In the genomic region with DNA sequence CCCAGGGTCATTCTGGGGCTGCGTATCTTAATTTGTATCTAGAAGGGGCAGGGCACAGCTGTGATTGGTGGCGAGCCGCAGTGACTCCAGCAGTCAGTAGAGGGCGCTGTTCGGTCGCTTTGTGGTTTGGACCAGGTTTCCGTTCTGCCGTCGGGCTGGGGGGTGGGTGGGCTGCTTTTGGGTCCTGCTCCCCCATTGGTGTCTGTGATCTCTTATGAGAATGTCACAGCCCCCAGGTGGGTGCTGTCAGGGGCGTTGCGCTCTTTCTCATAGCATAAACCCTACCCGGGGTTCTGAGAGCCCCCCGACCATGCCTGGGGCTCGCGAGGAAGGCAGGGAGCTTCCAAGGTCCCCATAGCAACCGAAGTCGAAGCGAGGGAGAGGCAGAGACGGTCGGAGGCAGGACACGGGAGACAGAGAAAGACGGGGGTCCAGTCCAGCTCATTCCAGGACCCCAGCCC, we compare ENCODE assay signal across 8 cellular contexts. TPM values are rescaled to one million over a fixed set of nuclear protein-coding genes. Genes with fewer than 3 reads are reported as not detected.
DNase-seq lines count a peak whose midpoint lies in the region; ATAC-seq and TF ChIP-seq lines count a peak whose summit lies in the region.

No MANE protein-coding gene starts in this region.

- H3K36me3 ChIP-seq in neural cell (ENCODE audit: insufficient read depth, low read length) (no peaks in the 10 kb centered on the region), testis (ENCODE audit: low read depth, missing control alignments) (no peaks in the 10 kb centered on the region)

- DNase-seq in Ammon's horn (ENCODE audit: low spot score) (peak; percentile 60), HFF-Myc (ENCODE audit: extremely low read depth, low read depth) (peak; percentile 2), NOMO-1 treated with DMSO at 0.1 percent for 48 hours (lab: John Stamatoyannopoulos, UW; ENCODE audit: unreplicated experiment) (peak; percentile 7), fibroblast of the aortic adventitia (ENCODE audit: low read depth) (peak; percentile 7), testis (peak; percentile 80)
- peak; percentile 82 for DNase-seq in activated T-cell treated with anti-CD3 and anti-CD28 coated beads, Interleukin-2, amount 50 U/mL, for 24 hours

- no peak overlapping the region for H2AFZ ChIP-seq in neural cell (ENCODE audit: low read depth, low read length)

- H3K4me3 ChIP-seq in HFF-Myc (replicated peaks; ENCODE audit: low read depth, low read length) (no peak overlapping the region), fibroblast of the aortic adventitia (ENCODE audit: low read depth, low read length) (no peak overlapping the region), neural cell (ENCODE audit: low read length) (peak overlapping the region; percentile 49), testis (peak overlapping the region in 1 of 2 donors; percentile 30)

- peaks cover 11% of the 10 kb centered on the region for H3K4me1 Mint-ChIP-seq in activated T-cell treated with anti-CD3 and anti-CD28 coated beads, Interleukin-2, amount 50 U/mL, for 24 hours (ENCODE audit: low read depth)

- H3K27ac ChIP-seq in neural cell (ENCODE audit: low read length) (no peak overlapping the region), testis (no peak overlapping the region)

- H3K4me3 Mint-ChIP-seq in activated T-cell treated with anti-CD3 and anti-CD28 coated beads, Interleukin-2, amount 50 U/mL, for 24 hours: no peak overlapping the region

- H3K36me3 Mint-ChIP-seq in activated T-cell treated with anti-CD3 and anti-CD28 coated beads, Interleukin-2, amount 50 U/mL, for 24 hours (ENCODE audit: low read depth): no peaks in the 10 kb centered on the region

- H3K27me3 ChIP-seq in neural cell (ENCODE audit: insufficient read depth, low read depth, low read length) (no peaks in the 10 kb centered on the region), testis (no peaks in the 10 kb centered on the region)

- no peak for TF ChIP-seq POLR2A in testis (IDR thresholded peaks at IDR 0.05)

- H3K27me3 Mint-ChIP-seq in activated T-cell treated with anti-CD3 and anti-CD28 coated beads, Interleukin-2, amount 50 U/mL, for 24 hours: peaks cover 12% of the 10 kb centered on the region

- H3K4me1 ChIP-seq in testis: peaks cover 33% of the 10 kb centered on the region

- H3K9me3 Mint-ChIP-seq in activated T-cell treated with anti-CD3 and anti-CD28 coated beads, Interleukin-2, amount 50 U/mL, for 24 hours: no peaks in the 10 kb centered on the region

- H3F3A ChIP-seq in neural cell (ENCODE audit: insufficient read depth, low read length, poor library complexity, severe bottlenecking): no peaks in the 10 kb centered on the region

- no peak for TF ChIP-seq EP300 in neural cell (conservative IDR thresholded peaks at IDR 0.05; ENCODE audit: poor library complexity, severe bottlenecking)

- no peaks in the 10 kb centered on the region for H3K79me2 ChIP-seq in neural cell (replicated peaks; ENCODE audit: insufficient read depth, low read length)

- H3K9me3 ChIP-seq in neural cell (ENCODE audit: low read length) (no peaks in the 10 kb centered on the region), testis (no peaks in the 10 kb centered on the region)

- peak; percentile 84 for TF ChIP-seq RAD21 in neural cell (conservative IDR thresholded peaks at IDR 0.05)

- no peaks in the 10 kb centered on the region for H3K9me2 ChIP-seq in neural cell (ENCODE audit: insufficient read depth, low read length)

- no peak for ATAC-seq in GM19023 (IDR thresholded peaks at IDR 0.05; ENCODE audit: unreplicated experiment)

- no peak overlapping the region for H3K27ac Mint-ChIP-seq in activated T-cell treated with anti-CD3 and anti-CD28 coated beads, Interleukin-2, amount 50 U/mL, for 24 hours

- H3K9ac ChIP-seq in neural cell (ENCODE audit: low read length): peak overlapping the region; percentile 41

- TF ChIP-seq CTCF in HFF-Myc (IDR thresholded peaks at IDR 0.05; ENCODE audit: low read depth, low read length, missing control alignments) (peak; percentile 78), fibroblast of the aortic adventitia (IDR thresholded peaks at IDR 0.05; ENCODE audit: insufficient read depth, low read length) (peak; percentile 66), neural cell (IDR thresholded peaks at IDR 0.05; ENCODE audit: poor library complexity, severe bottlenecking) (peak; percentile 88), testis (IDR thresholded peaks at IDR 0.05) (peak; percentile 41 to 88 (median 67))

- intact Hi-C loops in testis (cut with DNase I; ENCODE audit: low total_unique reads): no loop called here

- WGBS in testis, 2 donors: 10 to 12% methylated on average over 20 to 22 of the region's 22 CpGs

- H3K4me2 ChIP-seq in neural cell (ENCODE audit: low read length): no peak overlapping the region

- no peaks in the 10 kb centered on the region for H4K20me1 ChIP-seq in neural cell (ENCODE audit: insufficient read depth)

TF ChIP-seq in neural cell, 6 proteins besides CTCF, POLR2A, EP300 and RAD21:
- no peak for TF ChIP-seq REST (IDR thresholded peaks at IDR 0.05; ENCODE audit: borderline replicate concordance)
- peak; percentile 86 for TF ChIP-seq SMC3 (conservative IDR thresholded peaks at IDR 0.05; ENCODE audit: poor library complexity)
- peak; percentile 62 for TF ChIP-seq MXI1 (conservative IDR thresholded peaks at IDR 0.05; ENCODE audit: poor library complexity, severe bottlenecking)
TF ChIP-seq in neural cell: peak in this region for 2.

RNA-seq across cellular contexts. Expression of gene TFF3, which starts 5.4 kb away (rescaled TPM):
- total RNA-seq in fibroblast of the aortic adventitia (ENCODE audit: low replicate concordance) (not detected in 2 replicates), testis (10 to 100 TPM in 1 of 2 donors, 1 to 10 TPM in 1; 3.9 to 12.9 TPM)
- polyA plus RNA-seq in neural cell (not detected in 2 replicates), testis (ENCODE audit: insufficient read depth, low read depth, low replicate concordance) (11.5 TPM)
- polyA minus RNA-seq in neural cell: not detected in 2 replicates

RNA-seq across cellular contexts. Expression of gene TFF2, which starts 41.0 kb away (rescaled TPM):
- total RNA-seq in fibroblast of the aortic adventitia (ENCODE audit: low replicate concordance) (not detected in 2 replicates), testis (not detected)
- polyA plus RNA-seq in neural cell (not detected in 2 replicates), testis (ENCODE audit: insufficient read depth, low read depth, low replicate concordance) (not detected)
- polyA minus RNA-seq in neural cell: not detected in 2 replicates

RNA-seq across cellular contexts. Expression of gene TFF1, which starts 56.6 kb away (rescaled TPM):
- total RNA-seq in fibroblast of the aortic adventitia (ENCODE audit: low replicate concordance): not detected in 2 replicates
- not detected in 2 replicates for polyA plus RNA-seq in neural cell
- not detected in 2 replicates for polyA minus RNA-seq in neural cell
- not detected for total RNA-seq in testis
- not detected for polyA plus RNA-seq in testis (ENCODE audit: insufficient read depth, low read depth, low replicate concordance)

Comparison
In these comparisons a context has a peak if more than half of its experiments do, and no peak if none do; other contexts are left out.
1. DNase-seq: peak in every context shown above with its lines; median percentile 82 in activated T-cell treated with anti-CD3 and anti-CD28 coated beads, Interleukin-2, amount 50 U/mL, for 24 hours; 80 in testis; 60 in Ammon's horn; 7 in NOMO-1 treated with DMSO at 0.1 percent for 48 hours; 7 in fibroblast of the aortic adventitia; 2 in HFF-Myc.